Comparison of ENCODE assay signal across 12 cellular contexts in genomic region chr12:50507930-50508329, GRCh38. TPM values are rescaled to one million over a fixed set of nuclear protein-coding genes. Genes with fewer than 3 reads are reported as not detected.
DNase-seq lines count a peak whose midpoint lies in the region; ATAC-seq, FAIRE-seq and TF ChIP-seq lines count a peak whose summit lies in the region.
"Had no signal": no experiment of that assay in that cellular context is flagged by ENCODE, and none has a peak within 500 bp of the region (broad histone marks: within the 10 kb centered on the region; RNA-seq: fewer than 3 reads in every experiment).

No MANE protein-coding gene starts in this region.

- no TSS peak for BruUV-seq in HepG2 (replicated peaks; lab: Mats Ljungman, UMichigan)

- no peak for TF ChIP-seq RAD21 in HepG2 (CRISPR knock-in tag; IDR thresholded peaks at IDR 0.05)

- H3K27me3 ChIP-seq in HepG2 (ENCODE audit: control insufficient read depth in 1 of 2, insufficient read depth in 2 of 2, low read length in 2 of 2) (no peaks in the 10 kb centered on the region; a peak in 1 of 5 replicates), prostate gland (replicated peaks; ENCODE audit: insufficient read depth) (no peaks in the 10 kb centered on the region)

- no peak for FAIRE-seq in HepG2 (lab: Jason Lieb, UNC)
- FAIRE-seq: endothelial cell of umbilical vein, islet of Langerhans had no signal

- TF ChIP-seq EP300 in HepG2 (IDR thresholded peaks at IDR 0.05; ENCODE audit: low read depth in 2 of 2, low read length in 2 of 2) = no peak
- no peak for TF ChIP-seq EP300 in HepG2 (CRISPR knock-in tag; IDR thresholded peaks at IDR 0.05; ENCODE audit: borderline replicate concordance)

- H3K9me3 ChIP-seq in HepG2 (ENCODE audit: low read length) (no peaks in the 10 kb centered on the region), prostate gland (no peaks in the 10 kb centered on the region)

- CTCF ChIA-PET in HepG2 (lab: Yijun Ruan, JAX; ENCODE audit: low intra/inter-chr PET ratio, low total read pairs) = no interaction called here

- peak overlapping the region; percentile 90 to 95 for H3K27ac Mint-ChIP-seq in activated naive CD4-positive, alpha-beta T cell treated with anti-CD3 and anti-CD28 coated beads, Interleukin-2, amount 50 U/mL, for 72 hours

- peak overlapping the region; percentile 88 for H3K4me2 ChIP-seq in HepG2 (ENCODE audit: low read depth, low read length)

- WGBS in HepG2 (ENCODE audit: low lambda C conversion rate) = 56% methylated on average over 2 of the region's 2 CpGs
- 20% methylated on average over 2 of the region's 2 CpGs for WGBS in prostate gland

- peaks cover 62% of the 10 kb centered on the region for H3K4me1 ChIP-seq in HepG2 (ENCODE audit: insufficient read depth, low read length)
- H3K4me1 ChIP-seq in prostate gland (replicated peaks) = peaks cover 5% of the 10 kb centered on the region

- peaks cover 6 to 18% of the 10 kb centered on the region in 2 donors for H3K36me3 Mint-ChIP-seq in activated naive CD4-positive, alpha-beta T cell treated with anti-CD3 and anti-CD28 coated beads, Interleukin-2, amount 50 U/mL, for 72 hours

- no peak for TF ChIP-seq CTCF in HepG2 (CRISPR knock-in tag; IDR thresholded peaks at IDR 0.05)
- TF ChIP-seq CTCF in prostate gland (IDR thresholded peaks at IDR 0.05) = no peak

- POLR2A ChIA-PET in HepG2 (lab: Yijun Ruan, JAX) = interaction anchor here (0.9 to 3.3 kb wide), 4 partner anchors 16 to 30 kb away, joined by 5 to 25 read pairs (median 15); no protein-coding TSS in a partner anchor

- H3K9ac ChIP-seq in HepG2 (ENCODE audit: insufficient read depth, low read depth, low read length) = peak overlapping the region; percentile 23; the same call in 1 of the 2 replicates

- H4K20me1 ChIP-seq in HepG2 (ENCODE audit: insufficient read depth, low read length) = no peaks in the 10 kb centered on the region; the same call in 1 of the 2 replicates

- intact Hi-C loops in HepG2 (cut with micrococcal nuclease; ENCODE audit: unreplicated experiment) = loop anchor here (2.0 to 10.0 kb wide), 4 partner anchors 19 to 227 kb away; no protein-coding TSS in a partner anchor
- intact Hi-C loops in prostate gland (cut with DNase I) = loop anchor here (5.0 to 10.0 kb wide), 3 partner anchors 67 to 479 kb away; no protein-coding TSS in a partner anchor

- peaks cover 79% of the 10 kb centered on the region for H3K79me2 ChIP-seq in HepG2 (ENCODE audit: insufficient read depth, low read length)

- no peak for TF ChIP-seq POLR2A in HepG2 (IDR thresholded peaks at IDR 0.05; ENCODE audit: insufficient read depth in 1 of 2, low read depth in 2 of 2, low read length in 2 of 2)
- TF ChIP-seq POLR2A in prostate gland (IDR thresholded peaks at IDR 0.05) = no peak

- H2AFZ ChIP-seq in HepG2 (ENCODE audit: low read length) = no peak overlapping the region

- ATAC-seq in activated naive CD4-positive, alpha-beta T cell treated with anti-CD3 and anti-CD28 coated beads, Interleukin-2, amount 50 U/mL, for 72 hours = no peak
- ATAC-seq in HepG2 = no peak

- H3K4me3 ChIP-seq in HepG2 (replicated peaks in 1 of 3; ENCODE audit: insufficient read depth in 1 of 3, low read depth in 2 of 3, low read length in 3 of 3) = peak overlapping the region; percentile 89 to 98 (median 90)
- H3K4me3 ChIP-seq in prostate gland = no peak overlapping the region

- H3K36me3 ChIP-seq in HepG2 (replicated peaks in 1 of 2; ENCODE audit: control insufficient read depth in 1 of 2, insufficient read depth in 2 of 2, low read length in 2 of 2) (no peaks in the 10 kb centered on the region), prostate gland (no peaks in the 10 kb centered on the region)

- in situ Hi-C loops in HepG2 (cut with HindIII; ENCODE audit: extremely low pct_ligation_motif_present, low pct_unique_long_range_greater_than_20kb) = loop anchor here (5.0 kb wide), 1 partner anchor 129 kb away; no protein-coding TSS in a partner anchor

- H3K27ac ChIP-seq in HepG2 (ENCODE audit: extremely low read length, insufficient read depth, low read length) (peak overlapping the region; percentile 93), temporal lobe (ENCODE audit: low read depth, low read length) (peak overlapping the region; percentile 96), prostate gland (no peak overlapping the region)

- DNase-seq in stimulated activated CD4-positive, alpha-beta T cell treated with anti-CD3 and anti-CD28 coated beads, Interleukin-4, amount 100 ng/mL, for 24 hours = peak; percentile 18
- no peak for DNase-seq in stimulated activated CD4-positive, alpha-beta T cell treated with anti-CD3 and anti-CD28 coated beads, Interleukin-1b, Interleukin-23, amount 100 ng/mL, for 48 hours
- no peak for DNase-seq in activated naive CD4-positive, alpha-beta T cell treated with anti-CD3 and anti-CD28 coated beads, Interleukin-2, amount 50 U/mL, for 72 hours (ENCODE audit: low spot score in 2 of 2)
- DNase-seq in HepG2 (ENCODE audit: low spot score) = no peak
- DNase-seq in prostate gland (ENCODE audit: low spot score) = no peak
- DNase-seq in SW 1271 (lab: John Stamatoyannopoulos, UW) = no peak
- no peak for DNase-seq in NCI-H128 (lab: John Stamatoyannopoulos, UW; ENCODE audit: unreplicated experiment)
- DNase-seq: NCI-H1436 treated with DMSO at 0.1 percent for 48 hours, retina had no signal

- no peaks in the 10 kb centered on the region for H3K9me3 Mint-ChIP-seq in activated naive CD4-positive, alpha-beta T cell treated with anti-CD3 and anti-CD28 coated beads, Interleukin-2, amount 50 U/mL, for 72 hours

TF ChIP-seq in HepG2, 621 proteins besides CTCF, POLR2A, EP300 and RAD21:
- peak; percentile 13; the same call in 1 of the 2 replicates for TF ChIP-seq ZNF331 (CRISPR knock-in tag; IDR thresholded peaks at IDR 0.05)
- TF ChIP-seq ZNF530 (CRISPR knock-in tag; IDR thresholded peaks at IDR 0.05; ENCODE audit: low read depth) = no peak
- TF ChIP-seq ZNF446 (CRISPR knock-in tag; IDR thresholded peaks at IDR 0.05) = no peak
- no peak for TF ChIP-seq ZNF432 (CRISPR knock-in tag; IDR thresholded peaks at IDR 0.05; ENCODE audit: borderline replicate concordance)
TF ChIP-seq in HepG2: peak in this region for 1.

RNA-seq across cellular contexts. Expression of gene DIP2B, which starts 3.1 kb away (rescaled TPM):
- total RNA-seq in activated naive CD4-positive, alpha-beta T cell treated with anti-CD3 and anti-CD28 coated beads, Interleukin-2, amount 50 U/mL, for 72 hours = 10 to 100 TPM; 33.8 to 39.9 TPM
- total RNA-seq in HepG2 (2016; rRNA removed; fragmentation: Illumina TruSeq; extraction: Trizol) (35.8 and 52.4 TPM in 2 replicates), temporal lobe (46.0 TPM), prostate gland (10 to 100 TPM; 23.2 to 56.3 TPM)
- total RNA-seq in HepG2 (2016; cell fraction: cytosol; rRNA removed; fragmentation: Illumina TruSeq; extraction: Trizol; ENCODE audit: low read depth) = 7.9 and 8.0 TPM in 2 replicates
- total RNA-seq in HepG2 (2016; cell fraction: insoluble cytoplasmic fraction; rRNA removed; fragmentation: Illumina TruSeq; extraction: Trizol) = 36.4 and 48.2 TPM in 2 replicates
- 13.9 and 15.2 TPM in 2 replicates for total RNA-seq in HepG2 (2016; cell fraction: membrane; rRNA removed; fragmentation: Illumina TruSeq; extraction: Trizol)
- total RNA-seq in HepG2 (2016; cell fraction: nucleus; rRNA removed; fragmentation: Illumina TruSeq; extraction: Trizol) = 36.6 and 40.2 TPM in 2 replicates
- polyA plus RNA-seq in HepG2 (2011; rRNA removed) = 28.6 and 32.1 TPM in 2 replicates
- polyA plus RNA-seq in HepG2 (2011; cell fraction: cytosol; rRNA removed) = 23.1 and 27.1 TPM in 2 replicates
- polyA plus RNA-seq in HepG2 (2011; cell fraction: nucleus; rRNA removed) = 29.8 and 33.8 TPM in 2 replicates
- polyA plus RNA-seq in HepG2 (2012) = 19.5 and 22.8 TPM in 2 replicates
- polyA plus RNA-seq in HepG2 (2016; cell fraction: cytosol; fragmentation: Illumina TruSeq; extraction: Trizol; ENCODE audit: low read depth) = 0.80 and 0.85 TPM in 2 replicates
- 29.6 and 31.2 TPM in 2 replicates for polyA plus RNA-seq in HepG2 (2016; cell fraction: insoluble cytoplasmic fraction; fragmentation: Illumina TruSeq; extraction: Trizol; ENCODE audit: low read depth)
- polyA plus RNA-seq in HepG2 (2016; cell fraction: membrane; fragmentation: Illumina TruSeq; extraction: Trizol; ENCODE audit: low read depth) = 2.8 and 3.7 TPM in 2 replicates
- 29.3 and 32.4 TPM in 2 replicates for polyA plus RNA-seq in HepG2 (2016; cell fraction: nucleus; fragmentation: Illumina TruSeq; extraction: Trizol; ENCODE audit: insufficient read depth, low read depth)
- polyA minus RNA-seq in HepG2 (2011; rRNA and poly(A)+ RNA removed; ENCODE audit: low replicate concordance) = 63.8 and 156 TPM in 2 replicates
- 51.0 and 54.1 TPM in 2 replicates for polyA minus RNA-seq in HepG2 (2011; cell fraction: cytosol; rRNA and poly(A)+ RNA removed)
- polyA minus RNA-seq in HepG2 (2011; cell fraction: nucleus; rRNA and poly(A)+ RNA removed) = 58.8 and 79.2 TPM in 2 replicates

Comparison
In these comparisons a context has a peak if more than half of its experiments do, and no peak if none do; other contexts are left out.
1. H3K27ac ChIP-seq: peak in HepG2 (single experiment) and temporal lobe (single experiment); none in prostate gland (0 of 2).
2. H3K4me3 ChIP-seq: peak in HepG2 (3 of 3); none in prostate gland (0 of 2).